In genomic region chr6:116278853-116279231, GRCh38 we compare ENCODE assay signal across 1 cellular context.
TF ChIP-seq lines count a peak whose summit lies in the region.

No MANE protein-coding gene starts in this region.

TF ChIP-seq in SK-N-SH treated with all-trans-retinoic acid at 6 μM for 48 hours, 23 proteins besides CTCF, POLR2A, EP300 and RAD21 (continued from another document):
- TF ChIP-seq TOX (CRISPR knock-in tag; IDR thresholded peaks at IDR 0.05; ENCODE audit: borderline replicate concordance), result no peak
- TF ChIP-seq TCF4 (CRISPR knock-in tag; IDR thresholded peaks at IDR 0.05; ENCODE audit: borderline replicate concordance), result no peak
- no peak for TF ChIP-seq BACH2 (CRISPR knock-in tag; IDR thresholded peaks at IDR 0.05; ENCODE audit: borderline replicate concordance)
- no peak for TF ChIP-seq ZFP3 (CRISPR knock-in tag; IDR thresholded peaks at IDR 0.05)
- no peak for TF ChIP-seq CSRNP3 (CRISPR knock-in tag; IDR thresholded peaks at IDR 0.05)
- TF ChIP-seq ESRRG (CRISPR knock-in tag; IDR thresholded peaks at IDR 0.05), result no peak
- no peak for TF ChIP-seq ZNF8 (CRISPR knock-in tag; IDR thresholded peaks at IDR 0.05)
- TF ChIP-seq PPARA (CRISPR knock-in tag; IDR thresholded peaks at IDR 0.05; ENCODE audit: borderline replicate concordance), result no peak
- TF ChIP-seq TSHZ2 (CRISPR knock-in tag; IDR thresholded peaks at IDR 0.05), result no peak
- TF ChIP-seq ZNF70 (CRISPR knock-in tag; IDR thresholded peaks at IDR 0.05), result no peak
- no peak for TF ChIP-seq ARNTL (CRISPR knock-in tag; IDR thresholded peaks at IDR 0.05; ENCODE audit: borderline replicate concordance, low read depth)
- no peak for TF ChIP-seq GLIS3 (CRISPR knock-in tag; IDR thresholded peaks at IDR 0.05)
- no peak for TF ChIP-seq CSDC2 (CRISPR knock-in tag; IDR thresholded peaks at IDR 0.05)
- TF ChIP-seq ZNF565 (CRISPR knock-in tag; conservative IDR thresholded peaks at IDR 0.05; ENCODE audit: low read depth), result no peak
- TF ChIP-seq ZC3H10 (CRISPR knock-in tag; IDR thresholded peaks at IDR 0.05), result no peak
- TF ChIP-seq OSR1 (CRISPR knock-in tag; IDR thresholded peaks at IDR 0.05), result no peak
- TF ChIP-seq RARB (CRISPR knock-in tag; IDR thresholded peaks at IDR 0.05), result no peak
